Comparison of ENCODE assay signal across 22 cellular contexts in the genomic region with DNA sequence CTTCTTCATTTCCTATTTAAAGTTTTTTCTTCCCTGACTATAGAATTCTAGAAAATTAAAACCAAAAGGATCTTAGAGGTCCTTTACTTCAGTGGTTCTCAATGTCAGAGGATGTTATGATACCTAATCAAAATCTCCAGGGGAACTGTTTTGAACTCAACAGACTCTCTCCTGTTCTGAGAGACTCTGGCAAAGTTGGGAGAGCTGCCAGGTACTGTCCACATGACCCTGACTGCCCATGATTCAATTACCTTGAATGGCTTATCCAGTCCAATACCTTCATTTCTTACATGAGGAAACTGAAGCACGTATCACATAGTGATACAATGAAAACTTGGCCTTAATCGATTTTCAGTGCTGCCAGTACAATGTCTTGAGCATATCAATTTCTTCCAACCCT. TPM values are rescaled to one million over a fixed set of nuclear protein-coding genes. Genes with fewer than 3 reads are reported as not detected.
DNase-seq lines count a peak whose midpoint lies in the region; ATAC-seq and TF ChIP-seq lines count a peak whose summit lies in the region.
"Had no signal": no experiment of that assay in that cellular context is flagged by ENCODE, and none has a peak within 500 bp of the region (broad histone marks: within the 10 kb centered on the region; RNA-seq: fewer than 3 reads in every experiment).

No MANE protein-coding gene starts in this region.

- no peak for ATAC-seq in GM18907 (IDR thresholded peaks at IDR 0.05; ENCODE audit: unreplicated experiment)
- ATAC-seq: activated CD8-positive, alpha-beta T cell treated with anti-CD3 and anti-CD28 coated beads, Interleukin-2, amount 10 ng/mL, durations not matched to agents 7 days and 5 days; naive thymus-derived CD4-positive, alpha-beta T cell; Panc1 had no signal

- no peak overlapping the region for H3K4me3 Mint-ChIP-seq in mesothelial cell of epicardium
- H3K4me3 Mint-ChIP-seq: activated CD8-positive, alpha-beta T cell treated with anti-CD3 and anti-CD28 coated beads, Interleukin-2, amount 10 ng/mL, durations not matched to agents 7 days and 5 days; activated naive CD8-positive, alpha-beta T cell treated with anti-CD3 and anti-CD28 coated beads, Interleukin-2, amount 10 ng/mL, durations not matched to agents 7 days and 5 days; naive thymus-derived CD4-positive, alpha-beta T cell; stimulated activated naive CD8-positive, alpha-beta T cell treated with anti-CD3 and anti-CD28 coated beads, Interleukin-15, Interleukin-2, amounts not matched to agents 100 ng/mL and 50 ng/mL, for 24 hours had no signal

- TF ChIP-seq CTCF in mesothelial cell of epicardium (IDR thresholded peaks at IDR 0.05; ENCODE audit: unreplicated experiment), result no peak

- peak overlapping the region; percentile 21 for H3K27ac Mint-ChIP-seq in mesothelial cell of epicardium
- H3K27ac Mint-ChIP-seq: activated CD8-positive, alpha-beta T cell treated with anti-CD3 and anti-CD28 coated beads, Interleukin-2, amount 10 ng/mL, durations not matched to agents 7 days and 5 days; activated naive CD8-positive, alpha-beta T cell treated with anti-CD3 and anti-CD28 coated beads, Interleukin-2, amount 10 ng/mL, durations not matched to agents 7 days and 5 days; naive thymus-derived CD4-positive, alpha-beta T cell; stimulated activated naive CD8-positive, alpha-beta T cell treated with anti-CD3 and anti-CD28 coated beads, Interleukin-15, Interleukin-2, amounts not matched to agents 100 ng/mL and 50 ng/mL, for 24 hours had no signal

- no peaks in the 10 kb centered on the region for H3K9me3 Mint-ChIP-seq in mesothelial cell of epicardium
- H3K9me3 Mint-ChIP-seq: activated naive CD8-positive, alpha-beta T cell treated with anti-CD3 and anti-CD28 coated beads, Interleukin-2, amount 10 ng/mL, durations not matched to agents 7 days and 5 days; naive thymus-derived CD4-positive, alpha-beta T cell; stimulated activated naive CD8-positive, alpha-beta T cell treated with anti-CD3 and anti-CD28 coated beads, Interleukin-15, Interleukin-2, amounts not matched to agents 100 ng/mL and 50 ng/mL, for 24 hours had no signal

- peaks cover 37% of the 10 kb centered on the region for H3K36me3 Mint-ChIP-seq in mesothelial cell of epicardium

- H3K27me3 Mint-ChIP-seq in mesothelial cell of epicardium (ENCODE audit: low read depth), result no peaks in the 10 kb centered on the region
- H3K27me3 Mint-ChIP-seq: activated naive CD8-positive, alpha-beta T cell treated with anti-CD3 and anti-CD28 coated beads, Interleukin-2, amount 10 ng/mL, durations not matched to agents 7 days and 5 days; naive thymus-derived CD4-positive, alpha-beta T cell; stimulated activated naive CD8-positive, alpha-beta T cell treated with anti-CD3 and anti-CD28 coated beads, Interleukin-15, Interleukin-2, amounts not matched to agents 100 ng/mL and 50 ng/mL, for 24 hours had no signal

- H3K4me1 Mint-ChIP-seq in mesothelial cell of epicardium, result no peaks in the 10 kb centered on the region

- DNase-seq in COLO829 (ENCODE audit: low spot score), result peak; percentile 45
- DNase-seq in NCI-H2196 (lab: John Stamatoyannopoulos, UW; ENCODE audit: unreplicated experiment), result peak; percentile 46
- peak; percentile 16 for DNase-seq in globus pallidus (ENCODE audit: low spot score)
- no peak for DNase-seq in mesothelial cell of epicardium (ENCODE audit: low spot score in 2 of 2, unreplicated experiment in 2 of 2)
- no peak for DNase-seq in RKO (ENCODE audit: low spot score)
- no peak for DNase-seq in occipital lobe (lab: John Stamatoyannopoulos, UW)
- DNase-seq: activated CD8-positive, alpha-beta T cell treated with anti-CD3 and anti-CD28 coated beads, Interleukin-2, amount 10 ng/mL, durations not matched to agents 7 days and 5 days; activated effector memory CD4-positive, alpha-beta T cell treated with anti-CD3 and anti-CD28 coated beads, Interleukin-2, amount 50 U/mL, for 16 hours; activated naive CD8-positive, alpha-beta T cell treated with anti-CD3 and anti-CD28 coated beads, Interleukin-2, amount 10 ng/mL, durations not matched to agents 7 days and 5 days; activated T-cell treated with anti-CD3 and anti-CD28 coated beads for 4 hours; DMS53; GDM1; H7; IMR-90; naive thymus-derived CD4-positive, alpha-beta T cell; NCI-H1694; NCI-H526; small intestine; tibial artery had no signal

RNA-seq across cellular contexts. Expression of gene ALKBH1, which starts 16.6 kb away (rescaled TPM):
- total RNA-seq in mesothelial cell of epicardium (10.9 to 13.2 TPM (median 12.3 TPM) in 3 replicates), occipital lobe (12.2 TPM)

RNA-seq across cellular contexts. Expression of gene SLIRP, which starts 16.6 kb away (rescaled TPM):
- total RNA-seq in mesothelial cell of epicardium (88.5 to 106 TPM (median 104 TPM) in 3 replicates), occipital lobe (59.6 TPM)

Comparison
In these comparisons a context has a peak if more than half of its experiments do, and no peak if none do; other contexts are left out.
1. DNase-seq: peak in COLO829 (single experiment), NCI-H2196 (single experiment) and globus pallidus (single experiment); none in mesothelial cell of epicardium (0 of 2), RKO (single experiment) and occipital lobe (single experiment).